8 cellular contexts compared by ENCODE assay signal in the genomic region with DNA sequence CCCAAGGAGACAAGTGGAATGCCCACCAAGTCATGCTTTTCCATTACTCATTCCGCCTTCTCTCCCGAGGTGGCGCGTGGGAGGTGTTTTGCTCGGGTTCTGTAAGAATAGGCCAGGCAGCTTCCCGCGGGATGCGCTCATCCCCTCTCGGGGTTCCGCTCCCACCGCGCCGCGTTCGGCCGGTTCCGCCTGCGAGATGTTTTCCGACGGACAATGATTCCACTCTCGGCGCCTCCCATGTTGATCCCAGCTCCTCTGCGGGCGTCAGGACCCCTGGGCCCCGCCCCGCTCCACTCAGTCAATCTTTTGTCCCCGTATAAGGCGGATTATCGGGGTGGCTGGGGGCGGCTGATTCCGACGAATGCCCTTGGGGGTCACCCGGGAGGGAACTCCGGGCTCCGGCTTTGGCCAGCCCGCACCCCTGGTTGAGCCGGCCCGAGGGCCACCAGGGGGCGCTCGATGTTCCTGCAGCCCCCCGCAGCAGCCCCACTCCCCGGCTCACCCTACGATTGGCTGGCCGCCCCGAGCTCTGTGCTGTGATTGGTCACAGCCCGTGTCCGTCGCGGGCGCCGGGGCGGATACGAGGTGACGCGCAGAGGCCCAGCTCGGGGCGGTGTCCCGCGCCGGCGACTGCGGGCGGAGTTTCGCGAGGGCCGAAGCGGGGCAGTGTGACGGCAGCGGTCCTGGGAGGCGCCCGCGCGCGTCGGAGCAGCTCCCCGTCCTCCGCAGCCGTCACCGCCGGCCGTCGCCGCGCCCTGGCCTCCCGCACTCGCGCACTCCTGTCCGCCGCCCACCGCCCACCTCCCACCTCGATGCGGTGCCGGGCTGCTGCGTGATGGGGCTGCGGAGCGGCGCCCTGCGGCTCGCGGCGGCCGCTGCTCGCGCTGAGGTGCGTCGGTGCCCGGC. TPM values are rescaled to one million over a fixed set of nuclear protein-coding genes. Genes with fewer than 3 reads are reported as not detected.
A peak's percentile ranks its signal among the peaks of the same experiment; 100 is the strongest.
DNase-seq lines count a peak whose midpoint lies in the region; ATAC-seq and TF ChIP-seq lines count a peak whose summit lies in the region.

A gene with protein sequence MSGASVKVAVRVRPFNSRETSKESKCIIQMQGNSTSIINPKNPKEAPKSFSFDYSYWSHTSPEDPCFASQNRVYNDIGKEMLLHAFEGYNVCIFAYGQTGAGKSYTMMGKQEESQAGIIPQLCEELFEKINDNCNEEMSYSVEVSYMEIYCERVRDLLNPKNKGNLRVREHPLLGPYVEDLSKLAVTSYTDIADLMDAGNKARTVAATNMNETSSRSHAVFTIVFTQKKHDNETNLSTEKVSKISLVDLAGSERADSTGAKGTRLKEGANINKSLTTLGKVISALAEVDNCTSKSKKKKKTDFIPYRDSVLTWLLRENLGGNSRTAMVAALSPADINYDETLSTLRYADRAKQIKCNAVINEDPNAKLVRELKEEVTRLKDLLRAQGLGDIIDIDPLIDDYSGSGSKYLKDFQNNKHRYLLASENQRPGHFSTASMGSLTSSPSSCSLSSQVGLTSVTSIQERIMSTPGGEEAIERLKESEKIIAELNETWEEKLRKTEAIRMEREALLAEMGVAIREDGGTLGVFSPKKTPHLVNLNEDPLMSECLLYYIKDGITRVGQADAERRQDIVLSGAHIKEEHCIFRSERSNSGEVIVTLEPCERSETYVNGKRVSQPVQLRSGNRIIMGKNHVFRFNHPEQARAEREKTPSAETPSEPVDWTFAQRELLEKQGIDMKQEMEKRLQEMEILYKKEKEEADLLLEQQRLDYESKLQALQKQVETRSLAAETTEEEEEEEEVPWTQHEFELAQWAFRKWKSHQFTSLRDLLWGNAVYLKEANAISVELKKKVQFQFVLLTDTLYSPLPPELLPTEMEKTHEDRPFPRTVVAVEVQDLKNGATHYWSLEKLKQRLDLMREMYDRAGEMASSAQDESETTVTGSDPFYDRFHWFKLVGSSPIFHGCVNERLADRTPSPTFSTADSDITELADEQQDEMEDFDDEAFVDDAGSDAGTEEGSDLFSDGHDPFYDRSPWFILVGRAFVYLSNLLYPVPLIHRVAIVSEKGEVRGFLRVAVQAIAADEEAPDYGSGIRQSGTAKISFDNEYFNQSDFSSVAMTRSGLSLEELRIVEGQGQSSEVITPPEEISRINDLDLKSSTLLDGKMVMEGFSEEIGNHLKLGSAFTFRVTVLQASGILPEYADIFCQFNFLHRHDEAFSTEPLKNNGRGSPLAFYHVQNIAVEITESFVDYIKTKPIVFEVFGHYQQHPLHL (N-terminal part only) (plus strand): TSS at position 666 of the 906 bp plus-strand sequence. CDS start 21,759 bp downstream, outside the sequence.

- no peaks in the 10 kb centered on the region; the same call in none of the 2 replicates for H3K36me3 ChIP-seq in WERI-Rb-1
- no peaks in the 10 kb centered on the region for H3K36me3 ChIP-seq in mammary epithelial cell (ENCODE audit: insufficient read depth, low read length)
- no peaks in the 10 kb centered on the region for H3K36me3 ChIP-seq in smooth muscle cell (ENCODE audit: low read depth)

- H3F3A ChIP-seq in smooth muscle cell (ENCODE audit: low read depth): peaks cover 9% of the 10 kb centered on the region

- H3K4me3 ChIP-seq in AG04449 (ENCODE audit: low read depth, low read length) (peak within 1 kb of the TSS; percentile 97), WERI-Rb-1 (ENCODE audit: low read depth, low read length) (peak within 1 kb of the TSS; percentile 80), mammary epithelial cell (replicated peaks in 1 of 3; ENCODE audit: insufficient read depth in 1 of 3, low read depth in 2 of 3, low read length in 3 of 3) (peak within 1 kb of the TSS; percentile 87 to 97 (median 93)), smooth muscle cell (peak within 1 kb of the TSS; percentile 99)

- ATAC-seq in GM18868 (IDR thresholded peaks at IDR 0.05; ENCODE audit: unreplicated experiment): peak; percentile 99
- ATAC-seq in HG03108 (IDR thresholded peaks at IDR 0.05; ENCODE audit: unreplicated experiment): peak; percentile 98

- in situ Hi-C loops in mammary epithelial cell (cut with MboI; ENCODE audit: low sequenced_read_pairs in 2 of 2): no loop called here

- H3K4me1 ChIP-seq in mammary epithelial cell (ENCODE audit: insufficient read depth, low read length) (peaks cover 16% of the 10 kb centered on the region), smooth muscle cell (ENCODE audit: low read depth) (peaks cover 24% of the 10 kb centered on the region)

- H3K27ac ChIP-seq in WERI-Rb-1 (peak within 1 kb of the TSS; percentile 92), mammary epithelial cell (ENCODE audit: insufficient read depth, low read depth, low read length) (peak within 1 kb of the TSS; percentile 87), smooth muscle cell (ENCODE audit: low read depth) (peak within 1 kb of the TSS; percentile 98)

- peak; percentile 95 for TF ChIP-seq CTCF in AG04449 (IDR thresholded peaks at IDR 0.05; ENCODE audit: insufficient read depth, low read length, missing control alignments)
- TF ChIP-seq CTCF in WERI-Rb-1 (IDR thresholded peaks at IDR 0.05; ENCODE audit: low read depth, low read length): peak; percentile 89
- peak; percentile 56 to 98 for TF ChIP-seq CTCF in mammary epithelial cell (conservative IDR thresholded peaks at IDR 0.05 in 1 of 2, IDR thresholded peaks at IDR 0.05 in 1 of 2; ENCODE audit: extremely low read depth in 1 of 2, insufficient read depth in 1 of 2, low read depth in 1 of 2, low read length in 2 of 2)
- TF ChIP-seq CTCF in smooth muscle cell (IDR thresholded peaks at IDR 0.05; ENCODE audit: borderline replicate concordance, insufficient read depth, poor library complexity, severe bottlenecking): peak; percentile 99

- intact Hi-C loops in mammary epithelial cell (cut with micrococcal nuclease): loop anchor here (1.0 to 2.0 kb wide), 3 partner anchors 15 to 218 kb away; no protein-coding TSS in a partner anchor

- H3K79me2 ChIP-seq in mammary epithelial cell (ENCODE audit: insufficient read depth, low read length): peaks cover 46% of the 10 kb centered on the region
- peaks cover 35% of the 10 kb centered on the region for H3K79me2 ChIP-seq in smooth muscle cell (ENCODE audit: low read depth)

- H3K4me2 ChIP-seq in mammary epithelial cell (ENCODE audit: insufficient read depth, low read depth, low read length) (peak within 1 kb of the TSS; percentile 97), smooth muscle cell (peak within 1 kb of the TSS; percentile 100)

- no peaks in the 10 kb centered on the region for H3K27me3 ChIP-seq in WERI-Rb-1 (ENCODE audit: insufficient read depth, low read depth, severe bottlenecking)
- H3K27me3 ChIP-seq in mammary epithelial cell (ENCODE audit: insufficient read depth, low read length): no peaks in the 10 kb centered on the region
- H3K27me3 ChIP-seq in smooth muscle cell (ENCODE audit: low read depth): no peaks in the 10 kb centered on the region

- no TSS peak for BruUV-seq in mammary epithelial cell (replicated peaks; lab: Mats Ljungman, UMichigan)

- H4K20me1 ChIP-seq in mammary epithelial cell (ENCODE audit: insufficient read depth, low read length) (no peaks in the 10 kb centered on the region), smooth muscle cell (ENCODE audit: low read depth) (peaks cover 35% of the 10 kb centered on the region)

- H2AFZ ChIP-seq in mammary epithelial cell (ENCODE audit: low read depth, low read length) (peak within 1 kb of the TSS; percentile 98), smooth muscle cell (ENCODE audit: low read depth) (peak within 1 kb of the TSS; percentile 50)

- DNase-seq in AG04449 (ENCODE audit: low read depth, low spot score) (peak; percentile 76), NCI-H2196 treated with DMSO at 0.1 percent for 48 hours (lab: John Stamatoyannopoulos, UW; ENCODE audit: unreplicated experiment) (peak; percentile 94), WERI-Rb-1 (peak; percentile 98), mammary epithelial cell (peak; percentile 98), iPS-NIHi11 (ENCODE audit: low spot score) (peak; percentile 100), smooth muscle cell (lab: John Stamatoyannopoulos, UW; ENCODE audit: unreplicated experiment) (peak; percentile 96)

- CTCF ChIA-PET in AG04449 (lab: Yijun Ruan, JAX) (interaction anchor here (0.6 to 3.2 kb wide), 70 partner anchors 9 to 269 kb away, joined by 3 to 64 read pairs (median 4); partner anchors contain the start of genes CENPS and NMNAT1), mammary epithelial cell (lab: Charles Lee; ENCODE audit: low non-redundant PET) (interaction anchor here (0.5 to 0.7 kb wide), 13 partner anchors 23 to 1054 kb away, joined by 3 to 8 read pairs (median 3); no protein-coding TSS in a partner anchor)

- H3K9me3 ChIP-seq in WERI-Rb-1 (ENCODE audit: severe bottlenecking) (no peaks in the 10 kb centered on the region), mammary epithelial cell (replicated peaks; ENCODE audit: insufficient read depth, low read length) (no peaks in the 10 kb centered on the region), smooth muscle cell (replicated peaks; ENCODE audit: low read depth) (no peaks in the 10 kb centered on the region)

- whole genome bisulfite sequencing in mammary epithelial cell (ENCODE audit: low coverage, missing lambda C conversion rate): 3% methylated on average over 14 of the region's 107 CpGs
- WGBS in smooth muscle cell (ENCODE audit: low lambda C conversion rate): under 1% methylated on average over 77 of the region's 107 CpGs

- dilution Hi-C loops in mammary epithelial cell (cut with HindIII; ENCODE audit: low sequenced_read_pairs): loop anchor here (5.0 kb wide), 1 partner anchor 42 kb away; no protein-coding TSS in a partner anchor

- POLR2A ChIA-PET in AG04449 (lab: Yijun Ruan, JAX): interaction anchor here (0.6 to 1.6 kb wide), 16 partner anchors 8 to 267 kb away, joined by 3 to 10 read pairs (median 4); partner anchors contain the start of genes CENPS, LZIC and NMNAT1

- H3K9ac ChIP-seq in mammary epithelial cell (ENCODE audit: insufficient read depth, low read length) (peak within 1 kb of the TSS; percentile 98), smooth muscle cell (ENCODE audit: low read depth) (peak within 1 kb of the TSS; percentile 98)

RNA-seq across cellular contexts. Expression of the gene that starts here (rescaled TPM):
- 10 to 100 TPM; 24.7 to 36.2 TPM for total RNA-seq in mammary epithelial cell
- 13.3 TPM for polyA plus RNA-seq in mammary epithelial cell
- 36.9 TPM for polyA minus RNA-seq in mammary epithelial cell
- total RNA-seq in smooth muscle cell: 29.6 and 34.3 TPM in 2 replicates
- 9.1 and 15.1 TPM in 2 replicates for polyA plus RNA-seq in smooth muscle cell

Comparison
In these comparisons a context has a peak if more than half of its experiments do, and no peak if none do; other contexts are left out.
1. Peak in every context shown above with its lines: DNase-seq, ATAC-seq, H3K4me3 ChIP-seq and H3K27ac ChIP-seq.